22 cellular contexts compared by ENCODE assay signal in genomic region chr13:40592035-40592434, GRCh38.
DNase-seq lines count a peak whose midpoint lies in the region; ATAC-seq and TF ChIP-seq lines count a peak whose summit lies in the region.
"Had no signal": no experiment of that assay in that cellular context is flagged by ENCODE, and none has a peak within 500 bp of the region (broad histone marks: within the 10 kb centered on the region; RNA-seq: fewer than 3 reads in every experiment).

No MANE protein-coding gene starts in this region.

- H3K36me3 Mint-ChIP-seq in CD4-positive, alpha-beta memory T cell, result no peaks in the 10 kb centered on the region
- H3K36me3 Mint-ChIP-seq in activated B cell treated with CpG ODN at 0.5 μM for 24 hours (ENCODE audit: low read depth), result no peaks in the 10 kb centered on the region
- no peaks in the 10 kb centered on the region for H3K36me3 Mint-ChIP-seq in naive B cell

- H3K27ac ChIP-seq in BLaER1, result peak overlapping the region; percentile 97
- no peak overlapping the region for H3K27ac ChIP-seq in CD4-positive, alpha-beta memory T cell (ENCODE audit: low read depth, low read length)
- H3K27ac ChIP-seq: SK-N-MC had no signal

- CTCF ChIA-PET in CD4-positive, alpha-beta memory T cell (lab: Charles Lee; ENCODE audit: partially characterized antibody), result interaction anchor here (2.1 kb wide), 1 partner anchor 8 kb away, joined by 5 read pairs; no protein-coding TSS in a partner anchor
- CTCF ChIA-PET in activated B cell treated with CpG ODN at 0.5 μM for 24 hours (lab: Charles Lee), result interaction anchor here (0.8 to 1.2 kb wide), 2 partner anchors 9 to 46 kb away, joined by 3 read pairs; no protein-coding TSS in a partner anchor

- intact Hi-C loops in CD4-positive, alpha-beta memory T cell (cut with micrococcal nuclease), result no loop called here
- intact Hi-C loops in activated B cell treated with CpG ODN at 0.5 μM for 24 hours (cut with micrococcal nuclease), result no loop called here

- H3K27me3 Mint-ChIP-seq in CD4-positive, alpha-beta memory T cell, result no peaks in the 10 kb centered on the region
- H3K27me3 Mint-ChIP-seq in activated B cell treated with CpG ODN at 0.5 μM for 24 hours, result no peaks in the 10 kb centered on the region
- H3K27me3 Mint-ChIP-seq in naive B cell, result no peaks in the 10 kb centered on the region
- H3K27me3 Mint-ChIP-seq: activated CD4-positive, alpha-beta T cell treated with anti-CD3 and anti-CD28 coated beads, Interleukin-2, amount 10 ng/mL, durations not matched to agents 7 days and 5 days had no signal

- H3K4me3 Mint-ChIP-seq in CD4-positive, alpha-beta memory T cell, result peak overlapping the region in 6 of 8 donors; percentile 1 to 63 (median 22)
- H3K4me3 Mint-ChIP-seq in activated B cell treated with CpG ODN at 0.5 μM for 24 hours (peak overlapping the region; percentile 1), naive B cell (peak overlapping the region; percentile 46 to 88 (median 70))
- H3K4me3 Mint-ChIP-seq: activated CD4-positive, alpha-beta T cell treated with anti-CD3 and anti-CD28 coated beads, Interleukin-2, amount 10 ng/mL, durations not matched to agents 7 days and 5 days had no signal

- H3K27ac Mint-ChIP-seq in CD4-positive, alpha-beta memory T cell, result peak overlapping the region in 6 of 7 donors; percentile 5 to 78 (median 36)
- H3K27ac Mint-ChIP-seq in activated B cell treated with CpG ODN at 0.5 μM for 24 hours (peak overlapping the region; percentile 73), naive B cell (peak overlapping the region; percentile 69 to 97 (median 90))
- H3K27ac Mint-ChIP-seq: activated CD4-positive, alpha-beta T cell treated with anti-CD3 and anti-CD28 coated beads, Interleukin-2, amount 10 ng/mL, durations not matched to agents 7 days and 5 days had no signal

- peaks cover 19% of the 10 kb centered on the region; the same call in 1 of the 2 replicates for H3K9me3 ChIP-seq in BLaER1
- no peaks in the 10 kb centered on the region for H3K9me3 ChIP-seq in CD4-positive, alpha-beta memory T cell (ENCODE audit: control insufficient read depth in 1 of 2, low read length in 2 of 2)
- H3K9me3 ChIP-seq: stomach, tibial nerve had no signal

- no peak for TF ChIP-seq CTCF in activated B cell treated with CpG ODN at 0.5 μM for 24 hours (IDR thresholded peaks at IDR 0.05)

- peaks cover 0 to 2% (median 0%) of the 10 kb centered on the region in 8 donors for H3K9me3 Mint-ChIP-seq in CD4-positive, alpha-beta memory T cell
- H3K9me3 Mint-ChIP-seq in activated B cell treated with CpG ODN at 0.5 μM for 24 hours (no peaks in the 10 kb centered on the region), naive B cell (no peaks in the 10 kb centered on the region)
- H3K9me3 Mint-ChIP-seq: activated CD4-positive, alpha-beta T cell treated with anti-CD3 and anti-CD28 coated beads, Interleukin-2, amount 10 ng/mL, durations not matched to agents 7 days and 5 days had no signal

- no peak overlapping the region for H3K9ac ChIP-seq in BLaER1

- H3K4me2 ChIP-seq in BLaER1, result peak overlapping the region; percentile 90

- H3K4me1 Mint-ChIP-seq in CD4-positive, alpha-beta memory T cell, result peaks cover 74 to 99% (median 91%) of the 10 kb centered on the region in 4 donors
- H3K4me1 Mint-ChIP-seq in activated B cell treated with CpG ODN at 0.5 μM for 24 hours (peaks cover 99% of the 10 kb centered on the region), naive B cell (peaks cover 90 to 100% (median 98%) of the 10 kb centered on the region in 3 donors)

- DNase-seq in CD4-positive, alpha-beta memory T cell, result no peak
- DNase-seq in activated B cell treated with CpG ODN at 0.5 μM for 24 hours (no peak), naive B cell (no peak), Kasumi-1 (lab: John Stamatoyannopoulos, UW) (no peak), AG08396 (ENCODE audit: low spot score) (no peak)
- DNase-seq: activated CD4-positive, alpha-beta T cell treated with anti-CD3 and anti-CD28 coated beads, Interleukin-2, amount 10 ng/mL, durations not matched to agents 7 days and 5 days; activated CD8-positive, alpha-beta memory T cell treated with anti-CD3 and anti-CD28 coated beads, Interleukin-2, amount 50 U/mL, for 48 hours; activated naive CD4-positive, alpha-beta T cell; central memory CD4-positive, alpha-beta T cell; GF-D8; NCI-H1048; NCI-H1930; NCI-H345; NCI-H774; stimulated activated CD4-positive, alpha-beta T cell treated with anti-CD3 and anti-CD28 coated beads, Interleukin-4, amount 100 ng/mL, for 4 hours; stomach had no signal

- peaks cover 3% of the 10 kb centered on the region; the same call in 1 of the 2 replicates for H3K36me3 ChIP-seq in BLaER1
- H3K36me3 ChIP-seq in CD4-positive, alpha-beta memory T cell (ENCODE audit: insufficient read depth, low read length), result no peaks in the 10 kb centered on the region
- H3K36me3 ChIP-seq: stomach, tibial nerve had no signal

- H4K20me1 ChIP-seq in BLaER1, result peaks cover 26% of the 10 kb centered on the region; the same call in 1 of the 2 replicates

- POLR2A ChIA-PET in CD4-positive, alpha-beta memory T cell (lab: Charles Lee; ENCODE audit: partially characterized antibody), result interaction anchor here (0.8 to 2.1 kb wide), 3 partner anchors 8 to 73 kb away, joined by 3 to 9 read pairs (median 7); no protein-coding TSS in a partner anchor
- POLR2A ChIA-PET in activated B cell treated with CpG ODN at 0.5 μM for 24 hours (lab: Charles Lee), result interaction anchor here (0.6 to 3.4 kb wide), 3 partner anchors 60 to 146 kb away, joined by 4 to 24 read pairs (median 5); partner anchors contain the start of gene FOXO1

- H3K4me3 ChIP-seq in BLaER1, result no peak overlapping the region
- no peak overlapping the region for H3K4me3 ChIP-seq in CD4-positive, alpha-beta memory T cell (ENCODE audit: low read length in 2 of 2)
- H3K4me3 ChIP-seq: SK-N-MC, stomach, tibial nerve had no signal

- peaks cover 89% of the 10 kb centered on the region for H3K4me1 ChIP-seq in BLaER1
- peaks cover 99% of the 10 kb centered on the region for H3K4me1 ChIP-seq in CD4-positive, alpha-beta memory T cell (ENCODE audit: insufficient read depth, low read length)

- no peak for ATAC-seq in activated B cell treated with CpG ODN at 0.5 μM for 24 hours (ENCODE audit: low read depth)
- ATAC-seq in naive B cell (ENCODE audit: low read depth in 2 of 2), result no peak
- ATAC-seq in HG03565 (IDR thresholded peaks at IDR 0.05; ENCODE audit: unreplicated experiment), result no peak
- no peak for ATAC-seq in GM18858 (IDR thresholded peaks at IDR 0.05; ENCODE audit: unreplicated experiment)
- ATAC-seq: sciatic nerve had no signal

- H3K27me3 ChIP-seq in BLaER1, result no peaks in the 10 kb centered on the region
- H3K27me3 ChIP-seq in CD4-positive, alpha-beta memory T cell (ENCODE audit: insufficient read depth, low read length), result no peaks in the 10 kb centered on the region
- H3K27me3 ChIP-seq: stomach, tibial nerve had no signal

Comparison
In these comparisons a context has a peak if more than half of its experiments do, and no peak if none do; other contexts are left out.
1. H3K27ac Mint-ChIP-seq: peak in every context shown above with its lines; median percentile 90 in naive B cell; 73 in activated B cell treated with CpG ODN at 0.5 μM for 24 hours; 36 in CD4-positive, alpha-beta memory T cell.
2. H3K4me3 Mint-ChIP-seq: peak in every context shown above with its lines; median percentile 70 in naive B cell; 22 in CD4-positive, alpha-beta memory T cell; 1 in activated B cell treated with CpG ODN at 0.5 μM for 24 hours.